Comparison of ENCODE assay signal across 18 cellular contexts in the genomic region with DNA sequence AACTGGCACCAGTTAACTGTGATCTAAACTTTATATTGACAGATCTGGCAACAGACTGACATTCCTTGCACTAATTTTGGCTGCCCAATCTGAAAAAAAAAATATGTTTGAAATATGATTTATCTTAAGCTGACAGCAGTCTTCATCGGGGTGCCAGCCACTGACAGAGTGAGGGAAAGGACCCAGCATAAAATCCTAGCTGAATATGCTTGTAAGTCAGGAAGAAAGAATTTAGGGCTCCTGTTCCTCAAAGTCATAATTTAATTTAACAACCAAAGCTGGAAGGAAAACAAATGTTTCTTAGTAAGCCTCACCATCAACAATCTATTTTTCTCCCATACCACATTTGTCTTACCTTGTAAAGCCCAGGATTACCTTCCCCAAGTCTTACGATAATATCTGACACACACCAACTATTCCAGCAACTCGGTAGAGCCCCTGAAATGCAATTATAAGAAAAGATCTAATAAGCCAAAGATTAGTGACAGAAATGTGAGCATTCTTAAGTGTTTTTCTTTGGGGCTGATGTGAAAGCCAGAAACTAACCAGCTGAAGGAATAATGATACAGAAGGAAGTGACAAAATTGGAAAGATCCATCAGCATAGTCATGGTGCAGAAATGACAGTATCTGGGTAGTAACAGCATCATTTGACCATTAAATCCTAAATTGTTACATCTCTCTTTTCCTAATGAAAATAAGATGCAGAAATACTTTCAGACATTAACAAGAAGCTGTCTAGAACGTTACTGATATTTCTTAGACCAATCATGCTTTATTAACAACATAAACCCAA.
DNase-seq lines count a peak whose midpoint lies in the region; ATAC-seq and TF ChIP-seq lines count a peak whose summit lies in the region.
"Had no signal": no experiment of that assay in that cellular context is flagged by ENCODE, and none has a peak within 500 bp of the region (broad histone marks: within the 10 kb centered on the region; RNA-seq: fewer than 3 reads in every experiment).

No MANE protein-coding gene starts in this region.

- peak overlapping the region; percentile 20 for H3K27ac Mint-ChIP-seq in mesothelial cell of epicardium
- H3K27ac Mint-ChIP-seq: CD4-positive, alpha-beta T cell; T-cell had no signal

- H3K4me3 Mint-ChIP-seq in mesothelial cell of epicardium, result no peak overlapping the region
- H3K4me3 Mint-ChIP-seq: CD4-positive, alpha-beta T cell; T-cell had no signal

- TF ChIP-seq CTCF in AG10803 (conservative IDR thresholded peaks at IDR 0.05; ENCODE audit: low read length), result no peak
- no peak for TF ChIP-seq CTCF in mesothelial cell of epicardium (IDR thresholded peaks at IDR 0.05; ENCODE audit: unreplicated experiment)

- H3K4me1 Mint-ChIP-seq in mesothelial cell of epicardium, result peaks cover 24% of the 10 kb centered on the region

- DNase-seq in AG10803 (ENCODE audit: low read depth) (peak; percentile 39), NCI-H446 treated with DMSO at 0.1 percent for 48 hours (lab: John Stamatoyannopoulos, UW) (peak; percentile 81), mesothelial cell of epicardium (ENCODE audit: low spot score in 2 of 2, unreplicated experiment in 2 of 2) (no peak), mucosa of gallbladder (ENCODE audit: low spot score) (no peak), NCI-H774 (lab: John Stamatoyannopoulos, UW) (no peak)
- DNase-seq: AML-193; CD4-positive, alpha-beta T cell; GOT3; KBM-7; NCI-H1105 treated with DMSO at 0.1 percent for 48 hours; NCI-H146; NCI-H1930; NCI-H2107; NCI-H526 treated with DMSO at 0.1 percent for 48 hours; T-cell had no signal

- no peaks in the 10 kb centered on the region for H3K36me3 Mint-ChIP-seq in mesothelial cell of epicardium
- H3K36me3 Mint-ChIP-seq: T-cell had no signal

- H3K4me3 ChIP-seq in AG10803 (ENCODE audit: low read length), result no peak overlapping the region
- H3K4me3 ChIP-seq: BLaER1 treated with 17β-estradiol and CSF1 and Interleukin-3, amounts not matched to agents 10 nM and 100 nM had no signal

- no peaks in the 10 kb centered on the region for H3K9me3 Mint-ChIP-seq in mesothelial cell of epicardium
- H3K9me3 Mint-ChIP-seq: CD4-positive, alpha-beta T cell; T-cell had no signal

- ATAC-seq in SK-N-SH treated with all-trans-retinoic acid at 6 μM for 48 hours (peak; percentile 61), HG03025 (IDR thresholded peaks at IDR 0.05; ENCODE audit: low FRiP score, unreplicated experiment) (no peak)
- ATAC-seq: T-cell had no signal

- H3K27me3 Mint-ChIP-seq in mesothelial cell of epicardium (ENCODE audit: low read depth), result no peaks in the 10 kb centered on the region

TF ChIP-seq in SK-N-SH treated with all-trans-retinoic acid at 6 μM for 48 hours, 23 proteins besides CTCF, POLR2A, EP300 and RAD21 (continues in another document):
- TF ChIP-seq ZNF70 (CRISPR knock-in tag; IDR thresholded peaks at IDR 0.05), result no peak
- no peak for TF ChIP-seq ZNF565 (CRISPR knock-in tag; conservative IDR thresholded peaks at IDR 0.05; ENCODE audit: low read depth)
- TF ChIP-seq SNAI2 (CRISPR knock-in tag; IDR thresholded peaks at IDR 0.05), result no peak
- TF ChIP-seq ZFP3 (CRISPR knock-in tag; IDR thresholded peaks at IDR 0.05), result no peak
- no peak for TF ChIP-seq OSR1 (CRISPR knock-in tag; IDR thresholded peaks at IDR 0.05)
- peak; percentile 64 for TF ChIP-seq ISL1 (CRISPR knock-in tag; IDR thresholded peaks at IDR 0.05)
- peak; percentile 38; the same call in 1 of the 2 replicates for TF ChIP-seq TCF4 (CRISPR knock-in tag; IDR thresholded peaks at IDR 0.05; ENCODE audit: borderline replicate concordance)
- no peak for TF ChIP-seq BACH2 (CRISPR knock-in tag; IDR thresholded peaks at IDR 0.05; ENCODE audit: borderline replicate concordance)
- no peak for TF ChIP-seq ARNTL (CRISPR knock-in tag; IDR thresholded peaks at IDR 0.05; ENCODE audit: borderline replicate concordance, low read depth)
- TF ChIP-seq GLIS3 (CRISPR knock-in tag; IDR thresholded peaks at IDR 0.05), result no peak
- TF ChIP-seq, protein P1, sequence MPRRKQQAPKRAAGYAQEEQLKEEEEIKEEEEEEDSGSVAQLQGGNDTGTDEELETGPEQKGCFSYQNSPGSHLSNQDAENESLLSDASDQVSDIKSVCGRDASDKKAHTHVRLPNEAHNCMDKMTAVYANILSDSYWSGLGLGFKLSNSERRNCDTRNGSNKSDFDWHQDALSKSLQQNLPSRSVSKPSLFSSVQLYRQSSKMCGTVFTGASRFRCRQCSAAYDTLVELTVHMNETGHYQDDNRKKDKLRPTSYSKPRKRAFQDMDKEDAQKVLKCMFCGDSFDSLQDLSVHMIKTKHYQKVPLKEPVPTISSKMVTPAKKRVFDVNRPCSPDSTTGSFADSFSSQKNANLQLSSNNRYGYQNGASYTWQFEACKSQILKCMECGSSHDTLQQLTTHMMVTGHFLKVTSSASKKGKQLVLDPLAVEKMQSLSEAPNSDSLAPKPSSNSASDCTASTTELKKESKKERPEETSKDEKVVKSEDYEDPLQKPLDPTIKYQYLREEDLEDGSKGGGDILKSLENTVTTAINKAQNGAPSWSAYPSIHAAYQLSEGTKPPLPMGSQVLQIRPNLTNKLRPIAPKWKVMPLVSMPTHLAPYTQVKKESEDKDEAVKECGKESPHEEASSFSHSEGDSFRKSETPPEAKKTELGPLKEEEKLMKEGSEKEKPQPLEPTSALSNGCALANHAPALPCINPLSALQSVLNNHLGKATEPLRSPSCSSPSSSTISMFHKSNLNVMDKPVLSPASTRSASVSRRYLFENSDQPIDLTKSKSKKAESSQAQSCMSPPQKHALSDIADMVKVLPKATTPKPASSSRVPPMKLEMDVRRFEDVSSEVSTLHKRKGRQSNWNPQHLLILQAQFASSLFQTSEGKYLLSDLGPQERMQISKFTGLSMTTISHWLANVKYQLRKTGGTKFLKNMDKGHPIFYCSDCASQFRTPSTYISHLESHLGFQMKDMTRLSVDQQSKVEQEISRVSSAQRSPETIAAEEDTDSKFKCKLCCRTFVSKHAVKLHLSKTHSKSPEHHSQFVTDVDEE (CRISPR knock-in tag; IDR thresholded peaks at IDR 0.05), result 0 out of 2 replicates have a peak, but pooled peaks have one; percentile 48
- TF ChIP-seq ZNF8 (CRISPR knock-in tag; IDR thresholded peaks at IDR 0.05), result no peak
- TF ChIP-seq ZC3H10 (CRISPR knock-in tag; IDR thresholded peaks at IDR 0.05), result peak; percentile 29; the same call in 1 of the 2 replicates
- TF ChIP-seq, protein P2, sequence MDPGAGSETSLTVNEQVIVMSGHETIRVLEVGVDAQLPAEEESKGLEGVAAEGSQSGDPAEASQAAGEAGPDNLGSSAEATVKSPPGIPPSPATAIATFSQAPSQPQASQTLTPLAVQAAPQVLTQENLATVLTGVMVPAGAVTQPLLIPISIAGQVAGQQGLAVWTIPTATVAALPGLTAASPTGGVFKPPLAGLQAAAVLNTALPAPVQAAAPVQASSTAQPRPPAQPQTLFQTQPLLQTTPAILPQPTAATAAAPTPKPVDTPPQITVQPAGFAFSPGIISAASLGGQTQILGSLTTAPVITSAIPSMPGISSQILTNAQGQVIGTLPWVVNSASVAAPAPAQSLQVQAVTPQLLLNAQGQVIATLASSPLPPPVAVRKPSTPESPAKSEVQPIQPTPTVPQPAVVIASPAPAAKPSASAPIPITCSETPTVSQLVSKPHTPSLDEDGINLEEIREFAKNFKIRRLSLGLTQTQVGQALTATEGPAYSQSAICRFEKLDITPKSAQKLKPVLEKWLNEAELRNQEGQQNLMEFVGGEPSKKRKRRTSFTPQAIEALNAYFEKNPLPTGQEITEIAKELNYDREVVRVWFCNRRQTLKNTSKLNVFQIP (CRISPR knock-in tag; IDR thresholded peaks at IDR 0.05; ENCODE audit: borderline replicate concordance, low read depth), result no peak
- TF ChIP-seq ZFP30 (CRISPR knock-in tag; IDR thresholded peaks at IDR 0.05), result no peak
- TF ChIP-seq, protein P3, sequence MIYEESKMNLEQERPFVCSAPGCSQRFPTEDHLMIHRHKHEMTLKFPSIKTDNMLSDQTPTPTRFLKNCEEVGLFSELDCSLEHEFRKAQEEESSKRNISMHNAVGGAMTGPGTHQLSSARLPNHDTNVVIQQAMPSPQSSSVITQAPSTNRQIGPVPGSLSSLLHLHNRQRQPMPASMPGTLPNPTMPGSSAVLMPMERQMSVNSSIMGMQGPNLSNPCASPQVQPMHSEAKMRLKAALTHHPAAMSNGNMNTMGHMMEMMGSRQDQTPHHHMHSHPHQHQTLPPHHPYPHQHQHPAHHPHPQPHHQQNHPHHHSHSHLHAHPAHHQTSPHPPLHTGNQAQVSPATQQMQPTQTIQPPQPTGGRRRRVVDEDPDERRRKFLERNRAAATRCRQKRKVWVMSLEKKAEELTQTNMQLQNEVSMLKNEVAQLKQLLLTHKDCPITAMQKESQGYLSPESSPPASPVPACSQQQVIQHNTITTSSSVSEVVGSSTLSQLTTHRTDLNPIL (CRISPR knock-in tag; IDR thresholded peaks at IDR 0.05; ENCODE audit: low read depth), result no peak
- TF ChIP-seq, protein P4, sequence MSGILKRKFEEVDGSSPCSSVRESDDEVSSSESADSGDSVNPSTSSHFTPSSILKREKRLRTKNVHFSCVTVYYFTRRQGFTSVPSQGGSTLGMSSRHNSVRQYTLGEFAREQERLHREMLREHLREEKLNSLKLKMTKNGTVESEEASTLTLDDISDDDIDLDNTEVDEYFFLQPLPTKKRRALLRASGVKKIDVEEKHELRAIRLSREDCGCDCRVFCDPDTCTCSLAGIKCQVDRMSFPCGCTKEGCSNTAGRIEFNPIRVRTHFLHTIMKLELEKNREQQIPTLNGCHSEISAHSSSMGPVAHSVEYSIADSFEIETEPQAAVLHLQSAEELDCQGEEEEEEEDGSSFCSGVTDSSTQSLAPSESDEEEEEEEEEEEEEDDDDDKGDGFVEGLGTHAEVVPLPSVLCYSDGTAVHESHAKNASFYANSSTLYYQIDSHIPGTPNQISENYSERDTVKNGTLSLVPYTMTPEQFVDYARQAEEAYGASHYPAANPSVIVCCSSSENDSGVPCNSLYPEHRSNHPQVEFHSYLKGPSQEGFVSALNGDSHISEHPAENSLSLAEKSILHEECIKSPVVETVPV (CRISPR knock-in tag; IDR thresholded peaks at IDR 0.05), result peak; percentile 56; the same call in 1 of the 2 replicates
- no peak for TF ChIP-seq TOX (CRISPR knock-in tag; IDR thresholded peaks at IDR 0.05; ENCODE audit: borderline replicate concordance)
- TF ChIP-seq PPARA (CRISPR knock-in tag; IDR thresholded peaks at IDR 0.05; ENCODE audit: borderline replicate concordance), result no peak
- no peak for TF ChIP-seq ESRRG (CRISPR knock-in tag; IDR thresholded peaks at IDR 0.05)

Comparison
In these comparisons a context has a peak if more than half of its experiments do, and no peak if none do; other contexts are left out.
1. DNase-seq: peak in AG10803 (single experiment) and NCI-H446 treated with DMSO at 0.1 percent for 48 hours (single experiment); none in mesothelial cell of epicardium (0 of 2), mucosa of gallbladder (single experiment) and NCI-H774 (single experiment).